11 cellular contexts compared by ENCODE assay signal in the genomic region with DNA sequence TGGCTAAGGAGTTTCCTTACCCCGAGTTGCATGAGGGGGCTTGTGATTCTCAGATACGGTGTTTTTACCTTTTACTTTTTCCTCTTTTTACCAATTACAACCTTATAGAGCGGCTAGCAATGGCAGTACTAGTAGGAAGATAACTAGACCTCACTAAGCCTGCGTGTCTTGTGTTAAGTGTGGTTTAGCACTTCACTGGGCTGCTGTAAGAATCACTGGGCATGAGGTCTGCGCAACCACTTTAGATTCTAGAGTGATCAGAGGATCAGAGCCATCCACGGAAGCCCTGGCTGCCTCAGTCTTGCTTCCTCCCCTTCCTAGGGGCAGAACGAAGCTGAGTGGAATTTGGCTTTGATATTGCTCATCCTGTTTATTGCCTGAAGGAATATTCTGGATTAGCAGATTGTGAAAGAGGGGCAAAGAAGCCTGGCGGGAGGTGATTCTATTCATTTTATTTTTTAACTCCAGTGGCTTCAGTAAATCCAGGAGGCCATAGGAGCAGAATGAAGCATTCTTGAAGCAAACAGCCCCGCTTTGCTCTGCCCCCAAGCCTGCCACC.
A peak's percentile ranks its signal among the peaks of the same experiment; 100 is the strongest.
DNase-seq lines count a peak whose midpoint lies in the region; ATAC-seq and TF ChIP-seq lines count a peak whose summit lies in the region.
"Had no signal": no experiment of that assay in that cellular context is flagged by ENCODE, and none has a peak within 500 bp of the region (broad histone marks: within the 10 kb centered on the region; RNA-seq: fewer than 3 reads in every experiment).

No MANE protein-coding gene starts in this region.

- peak overlapping the region; percentile 25 to 58 for H3K27ac Mint-ChIP-seq in natural killer cell treated with Interleukin-12 subunit alpha and Interleukin-12 subunit beta and Interleukin-15 and Interleukin-18, amount 100 ng/mL, for 72 hours
- H3K27ac Mint-ChIP-seq: activated CD4-positive, alpha-beta memory T cell treated with anti-CD3 and anti-CD28 coated beads, Interleukin-2, amount 10 ng/mL, durations not matched to agents 7 days and 5 days; activated naive CD8-positive, alpha-beta T cell treated with anti-CD3 and anti-CD28 coated beads, Interleukin-2, amount 10 ng/mL, durations not matched to agents 7 days and 5 days had no signal

- H3K4me3 ChIP-seq in GM12865 (ENCODE audit: low read depth, low read length) (no peak overlapping the region), WERI-Rb-1 (ENCODE audit: low read depth, low read length) (peak overlapping the region; percentile 24)

- peak; percentile 53 for DNase-seq in GM12865 (ENCODE audit: low read depth)
- peak; percentile 35 for DNase-seq in WERI-Rb-1
- no peak for DNase-seq in natural killer cell treated with Interleukin-12 subunit alpha and Interleukin-12 subunit beta and Interleukin-15 and Interleukin-18, amount 100 ng/mL, for 72 hours (ENCODE audit: low spot score)
- DNase-seq in globus pallidus (ENCODE audit: low spot score) = no peak
- no peak for DNase-seq in cerebellum (ENCODE audit: low spot score)
- DNase-seq in NCI-H2081 treated with DMSO at 0.1 percent for 48 hours (lab: John Stamatoyannopoulos, UW) = no peak
- DNase-seq in NCI-H2029 treated with DMSO at 0.1 percent for 48 hours (lab: John Stamatoyannopoulos, UW) = no peak
- DNase-seq: activated CD4-positive, alpha-beta memory T cell treated with anti-CD3 and anti-CD28 coated beads, Interleukin-2, amount 10 ng/mL, durations not matched to agents 7 days and 5 days; activated naive CD8-positive, alpha-beta T cell treated with anti-CD3 and anti-CD28 coated beads, Interleukin-2, amount 10 ng/mL, durations not matched to agents 7 days and 5 days; NCI-H1694 had no signal

- H3K27ac ChIP-seq in WERI-Rb-1 = peak overlapping the region; percentile 74

- ATAC-seq in HG02759 (IDR thresholded peaks at IDR 0.05; ENCODE audit: unreplicated experiment) = peak; percentile 49
- ATAC-seq in natural killer cell treated with Interleukin-12 subunit alpha and Interleukin-12 subunit beta and Interleukin-15 and Interleukin-18, amount 100 ng/mL, for 72 hours = peak; percentile 78 to 81

- TF ChIP-seq CTCF in GM12865 (IDR thresholded peaks at IDR 0.05; ENCODE audit: insufficient read depth, low read depth, low read length, missing control alignments) = no peak
- TF ChIP-seq CTCF in WERI-Rb-1 (IDR thresholded peaks at IDR 0.05; ENCODE audit: low read depth, low read length) = no peak

- H3K27me3 ChIP-seq in WERI-Rb-1 (ENCODE audit: insufficient read depth, low read depth, severe bottlenecking) = no peaks in the 10 kb centered on the region

- peaks cover 27 to 30% of the 10 kb centered on the region in 2 donors for H3K4me1 Mint-ChIP-seq in natural killer cell treated with Interleukin-12 subunit alpha and Interleukin-12 subunit beta and Interleukin-15 and Interleukin-18, amount 100 ng/mL, for 72 hours (ENCODE audit: low read depth in 2 of 2)

- peaks cover 3% of the 10 kb centered on the region for H3K36me3 ChIP-seq in WERI-Rb-1

- H3K4me3 Mint-ChIP-seq in natural killer cell treated with Interleukin-12 subunit alpha and Interleukin-12 subunit beta and Interleukin-15 and Interleukin-18, amount 100 ng/mL, for 72 hours = peak overlapping the region; percentile 71
- H3K4me3 Mint-ChIP-seq: activated CD4-positive, alpha-beta memory T cell treated with anti-CD3 and anti-CD28 coated beads, Interleukin-2, amount 10 ng/mL, durations not matched to agents 7 days and 5 days; activated naive CD8-positive, alpha-beta T cell treated with anti-CD3 and anti-CD28 coated beads, Interleukin-2, amount 10 ng/mL, durations not matched to agents 7 days and 5 days had no signal

- H3K9me3 Mint-ChIP-seq in natural killer cell treated with Interleukin-12 subunit alpha and Interleukin-12 subunit beta and Interleukin-15 and Interleukin-18, amount 100 ng/mL, for 72 hours = no peaks in the 10 kb centered on the region

- peaks cover 0 to 9% of the 10 kb centered on the region in 2 donors for H3K27me3 Mint-ChIP-seq in natural killer cell treated with Interleukin-12 subunit alpha and Interleukin-12 subunit beta and Interleukin-15 and Interleukin-18, amount 100 ng/mL, for 72 hours
- H3K27me3 Mint-ChIP-seq: activated CD4-positive, alpha-beta memory T cell treated with anti-CD3 and anti-CD28 coated beads, Interleukin-2, amount 10 ng/mL, durations not matched to agents 7 days and 5 days; activated naive CD8-positive, alpha-beta T cell treated with anti-CD3 and anti-CD28 coated beads, Interleukin-2, amount 10 ng/mL, durations not matched to agents 7 days and 5 days had no signal

- no peaks in the 10 kb centered on the region for H3K36me3 Mint-ChIP-seq in natural killer cell treated with Interleukin-12 subunit alpha and Interleukin-12 subunit beta and Interleukin-15 and Interleukin-18, amount 100 ng/mL, for 72 hours

- no peaks in the 10 kb centered on the region for H3K9me3 ChIP-seq in WERI-Rb-1 (ENCODE audit: severe bottlenecking)

Comparison
In these comparisons a context has a peak if more than half of its experiments do, and no peak if none do; other contexts are left out.
1. DNase-seq: peak in GM12865 (single experiment) and WERI-Rb-1 (single experiment); none in natural killer cell treated with Interleukin-12 subunit alpha and Interleukin-12 subunit beta and Interleukin-15 and Interleukin-18, amount 100 ng/mL, for 72 hours (single experiment), globus pallidus (single experiment), cerebellum (single experiment), NCI-H2081 treated with DMSO at 0.1 percent for 48 hours (single experiment) and NCI-H2029 treated with DMSO at 0.1 percent for 48 hours (single experiment).